1 cellular context compared by ENCODE assay signal in genomic region chr14:104722938-104723650, GRCh38.
TF ChIP-seq lines count a peak whose summit lies in the region.

No MANE protein-coding gene starts in this region.

TF ChIP-seq in H1, 55 proteins besides CTCF, POLR2A, EP300 and RAD21:
- TF ChIP-seq ZNF274 (IDR thresholded peaks at IDR 0.05; ENCODE audit: borderline replicate concordance, extremely low read depth, low read length) (no peak), PHF8 (conservative IDR thresholded peaks at IDR 0.05; ENCODE audit: low read depth, low read length) (0 out of 2 replicates have a peak, but pooled peaks have one; percentile 3)
